14 cellular contexts compared by ENCODE assay signal in the genomic region with DNA sequence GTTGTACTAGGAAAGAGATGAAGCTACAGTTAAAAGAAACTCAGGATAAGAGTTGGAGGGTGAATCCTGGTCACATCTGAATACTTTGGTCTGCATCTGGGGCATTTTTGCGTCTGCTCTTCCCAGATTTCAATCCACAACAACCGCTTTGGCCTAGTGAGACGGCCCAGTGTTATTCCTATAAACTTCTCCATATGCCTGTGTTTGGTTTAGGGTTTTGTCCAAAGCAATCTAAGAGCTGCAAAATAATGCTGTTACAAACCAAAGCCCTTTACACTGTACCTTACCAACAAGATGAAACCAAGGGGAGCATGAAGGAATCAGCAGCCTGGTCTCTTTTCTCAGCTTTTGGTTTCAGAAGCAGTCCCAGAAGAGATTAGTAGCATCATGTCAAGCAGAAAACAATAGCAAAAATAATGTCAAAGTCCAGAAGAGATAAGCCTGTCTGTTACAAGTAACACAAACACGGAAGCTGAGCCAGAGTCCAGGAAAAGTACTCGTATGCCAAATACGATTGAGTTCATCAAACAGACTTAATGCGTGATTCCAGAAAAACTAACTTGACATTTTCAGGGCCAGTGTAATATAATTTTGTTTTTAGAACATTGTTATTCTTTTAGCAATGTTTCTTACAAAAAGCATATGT.
A peak's percentile ranks its signal among the peaks of the same experiment; 100 is the strongest.
DNase-seq lines count a peak whose midpoint lies in the region; ATAC-seq and TF ChIP-seq lines count a peak whose summit lies in the region.
"Had no signal": no experiment of that assay in that cellular context is flagged by ENCODE, and none has a peak within 500 bp of the region (broad histone marks: within the 10 kb centered on the region; RNA-seq: fewer than 3 reads in every experiment).

No MANE protein-coding gene starts in this region.

- BruUV-seq in Caco-2 (replicated peaks; lab: Mats Ljungman, UMichigan) = no TSS peak

- TF ChIP-seq CTCF in GM12865 (IDR thresholded peaks at IDR 0.05; ENCODE audit: insufficient read depth, low read depth, low read length, missing control alignments) = no peak
- TF ChIP-seq CTCF in Caco-2 (IDR thresholded peaks at IDR 0.05; ENCODE audit: insufficient read depth in 1 of 2, low read depth in 1 of 2, low read length in 1 of 2, severe bottlenecking in 1 of 2, unreplicated experiment in 1 of 2) = no peak

- no peaks in the 10 kb centered on the region for H3K4me1 ChIP-seq in Caco-2

- H3K4me3 Mint-ChIP-seq in Caco-2 (ENCODE audit: unreplicated experiment) = no peak overlapping the region
- H3K4me3 Mint-ChIP-seq in stimulated activated effector memory CD8-positive, alpha-beta T cell treated with anti-CD3 and anti-CD28 coated beads, Interleukin-12 subunit alpha, Interleukin-12 subunit beta, amount 100 ng/mL, for 72 hours = no peak overlapping the region

- POLR2A ChIA-PET in Caco-2 (lab: Charles Lee) = no interaction called here

- peak; percentile 52 for ATAC-seq in left colon
- ATAC-seq in stimulated activated effector memory CD8-positive, alpha-beta T cell treated with anti-CD3 and anti-CD28 coated beads, Interleukin-12 subunit alpha, Interleukin-12 subunit beta, amount 100 ng/mL, for 72 hours = no peak

- H3K27ac Mint-ChIP-seq in Caco-2 (ENCODE audit: unreplicated experiment) = no peak overlapping the region
- no peak overlapping the region for H3K27ac Mint-ChIP-seq in stimulated activated effector memory CD8-positive, alpha-beta T cell treated with anti-CD3 and anti-CD28 coated beads, Interleukin-12 subunit alpha, Interleukin-12 subunit beta, amount 100 ng/mL, for 72 hours

- H3K9me3 Mint-ChIP-seq in Caco-2 (ENCODE audit: unreplicated experiment) = no peaks in the 10 kb centered on the region
- no peaks in the 10 kb centered on the region for H3K9me3 Mint-ChIP-seq in stimulated activated effector memory CD8-positive, alpha-beta T cell treated with anti-CD3 and anti-CD28 coated beads, Interleukin-12 subunit alpha, Interleukin-12 subunit beta, amount 100 ng/mL, for 72 hours

- H3K9me3 ChIP-seq in Caco-2 = no peaks in the 10 kb centered on the region

- no peaks in the 10 kb centered on the region for H3K36me3 ChIP-seq in Caco-2 (ENCODE audit: control insufficient read depth, insufficient read depth, low read length)

- H3K27me3 ChIP-seq in Caco-2 (replicated peaks; ENCODE audit: control insufficient read depth, insufficient read depth, low read length) = no peaks in the 10 kb centered on the region

- intact Hi-C loops in left colon (cut with DNase I, micrococcal nuclease) (no loop called here), Caco-2 (cut with micrococcal nuclease; ENCODE audit: unreplicated experiment) (no loop called here)

- no peaks in the 10 kb centered on the region for H3K27me3 Mint-ChIP-seq in Caco-2 (ENCODE audit: insufficient read depth, unreplicated experiment)

- peaks cover 6% of the 10 kb centered on the region for H3K4me1 Mint-ChIP-seq in Caco-2 (ENCODE audit: low read depth, unreplicated experiment)
- no peaks in the 10 kb centered on the region for H3K4me1 Mint-ChIP-seq in stimulated activated effector memory CD8-positive, alpha-beta T cell treated with anti-CD3 and anti-CD28 coated beads, Interleukin-12 subunit alpha, Interleukin-12 subunit beta, amount 100 ng/mL, for 72 hours

- peak; percentile 5 for DNase-seq in GM12865 (ENCODE audit: low read depth)
- peak; percentile 15 for DNase-seq in OCI-M1 (lab: John Stamatoyannopoulos, UW)
- DNase-seq in left colon = no peak
- peak; percentile 6 for DNase-seq in retina
- DNase-seq in Caco-2 = no peak
- DNase-seq in NAMALWA (ENCODE audit: low spot score) = no peak
- no peak for DNase-seq in stimulated activated effector memory CD8-positive, alpha-beta T cell treated with anti-CD3 and anti-CD28 coated beads, Interleukin-12 subunit alpha, Interleukin-12 subunit beta, amount 100 ng/mL, for 72 hours (ENCODE audit: low spot score in 2 of 2)
- no peak for DNase-seq in activated T-cell treated with anti-CD3 and anti-CD28 coated beads for 4 hours
- DNase-seq: GF-D8, GM23248, NCI-H1105 treated with DMSO at 0.1 percent for 48 hours, NCI-H1694 treated with DMSO at 0.1 percent for 48 hours, NCI-H526 treated with DMSO at 0.1 percent for 48 hours, RPMI8226 had no signal

- H3K4me3 ChIP-seq in GM12865 (ENCODE audit: low read depth, low read length) = no peak overlapping the region
- H3K4me3 ChIP-seq in Caco-2 (ENCODE audit: low read depth, low read length) = no peak overlapping the region
- H3K4me3 ChIP-seq: GM23248 had no signal

- CTCF ChIA-PET in Caco-2 (lab: Charles Lee) = interaction anchor here (0.8 kb wide), 1 partner anchor 88 kb away, joined by 3 read pairs; no protein-coding TSS in a partner anchor

- H3K36me3 Mint-ChIP-seq in Caco-2 (ENCODE audit: insufficient read depth, unreplicated experiment) = no peaks in the 10 kb centered on the region
- H3K36me3 Mint-ChIP-seq in stimulated activated effector memory CD8-positive, alpha-beta T cell treated with anti-CD3 and anti-CD28 coated beads, Interleukin-12 subunit alpha, Interleukin-12 subunit beta, amount 100 ng/mL, for 72 hours = no peaks in the 10 kb centered on the region

Comparison
In these comparisons a context has a peak if more than half of its experiments do, and no peak if none do; other contexts are left out.
1. DNase-seq: peak in GM12865 (single experiment), OCI-M1 (single experiment) and retina (single experiment); none in left colon (0 of 2), Caco-2 (0 of 2), NAMALWA (single experiment), stimulated activated effector memory CD8-positive, alpha-beta T cell treated with anti-CD3 and anti-CD28 coated beads, Interleukin-12 subunit alpha, Interleukin-12 subunit beta, amount 100 ng/mL, for 72 hours (0 of 2) and activated T-cell treated with anti-CD3 and anti-CD28 coated beads for 4 hours (single experiment).